17 cellular contexts compared by ENCODE assay signal in the genomic region with DNA sequence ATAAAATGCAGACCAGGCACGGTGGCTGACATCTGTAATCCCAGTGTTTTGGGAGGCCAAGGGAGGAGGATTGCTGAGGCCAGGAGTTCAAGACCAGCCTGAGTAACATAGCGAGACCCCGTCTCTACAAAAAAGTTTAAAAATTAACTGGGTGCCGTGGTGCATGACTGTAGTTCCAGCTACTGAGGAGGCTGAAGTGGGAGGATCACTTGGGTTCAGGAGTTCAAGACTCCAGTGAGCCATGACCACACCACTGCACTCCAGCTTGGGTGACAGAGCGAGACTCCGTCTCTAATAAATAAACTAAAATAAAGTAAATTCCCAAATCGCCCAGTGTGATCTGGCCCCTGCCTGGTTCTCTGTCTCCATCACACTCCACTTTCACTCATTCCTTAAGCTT. TPM values are rescaled to one million over a fixed set of nuclear protein-coding genes. Genes with fewer than 3 reads are reported as not detected.
DNase-seq lines count a peak whose midpoint lies in the region; ATAC-seq, FAIRE-seq and TF ChIP-seq lines count a peak whose summit lies in the region.
"Had no signal": no experiment of that assay in that cellular context is flagged by ENCODE, and none has a peak within 500 bp of the region (broad histone marks: within the 10 kb centered on the region; RNA-seq: fewer than 3 reads in every experiment).

No MANE protein-coding gene starts in this region.

- no peak overlapping the region for H3K9ac ChIP-seq in mesenchymal stem cell (ENCODE audit: low read length)
- H3K9ac ChIP-seq: KMS-11 had no signal

- H2BK15ac ChIP-seq in mesenchymal stem cell (ENCODE audit: low read depth, poor library complexity, severe bottlenecking) = no peak overlapping the region

- H3K4me2 ChIP-seq in mesenchymal stem cell (ENCODE audit: low read length, poor library complexity, severe bottlenecking) = no peak overlapping the region
- H3K4me2 ChIP-seq: KMS-11 had no signal

- 89% methylated on average over 7 of the region's 7 CpGs for WGBS in mesenchymal stem cell

- no peaks in the 10 kb centered on the region for H3K9me3 ChIP-seq in mesenchymal stem cell (ENCODE audit: control insufficient read depth, low read length)
- H3K9me3 ChIP-seq: BE2C, HAP-1 had no signal

- no peaks in the 10 kb centered on the region for H3K27me3 ChIP-seq in mesenchymal stem cell (ENCODE audit: control insufficient read depth in 1 of 2, insufficient read depth in 1 of 2, low read length in 2 of 2)
- H3K27me3 ChIP-seq: BE2C had no signal

- TF ChIP-seq CTCF in D721Med (IDR thresholded peaks at IDR 0.05; ENCODE audit: insufficient read depth, missing control alignments) = no peak

- H3K14ac ChIP-seq in mesenchymal stem cell (ENCODE audit: low read length in 2 of 2) = no peak overlapping the region

- H4K8ac ChIP-seq in mesenchymal stem cell (ENCODE audit: low read length) = no peak overlapping the region

- H3K4me3 ChIP-seq in mesenchymal stem cell (ENCODE audit: insufficient read depth in 1 of 2, low read depth in 1 of 2, low read length in 2 of 2) = no peak overlapping the region
- H3K4me3 ChIP-seq: GM12878, HAP-1 had no signal

- no peak overlapping the region for H3K23ac ChIP-seq in mesenchymal stem cell (ENCODE audit: low read length in 2 of 2)

- no peak overlapping the region for H2BK5ac ChIP-seq in mesenchymal stem cell (ENCODE audit: low read depth, low read length, poor library complexity, severe bottlenecking)

- ATAC-seq in GM18867 (IDR thresholded peaks at IDR 0.05; ENCODE audit: unreplicated experiment) (no peak), Right ventricle myocardium inferior (no peak)
- ATAC-seq: GM12878 had no signal

- H2BK12ac ChIP-seq in mesenchymal stem cell (ENCODE audit: low read length in 2 of 2) = no peak overlapping the region

- H3K4me1 ChIP-seq in mesenchymal stem cell (ENCODE audit: control insufficient read depth, insufficient read depth, low read depth, low read length) = peaks cover 10% of the 10 kb centered on the region
- H3K4me1 ChIP-seq: HAP-1 had no signal

- DNase-seq in Caki2 (ENCODE audit: low read depth) (peak; percentile 64), glomerular visceral epithelial cell (ENCODE audit: extremely low spot score) (peak; percentile 36), mesenchymal stem cell (no peak), renal cortical epithelial cell (ENCODE audit: low read depth) (peak; percentile 25), NCI-H1417 (lab: John Stamatoyannopoulos, UW) (no peak), Right ventricle myocardium inferior (ENCODE audit: missing footprints) (no peak), D721Med (ENCODE audit: insufficient read length, low spot score) (no peak)
- DNase-seq: BE2C; C1 segment of cervical spinal cord; CD4-positive, CD25-positive, alpha-beta regulatory T cell; CD8-positive, alpha-beta memory T cell; COR-L47; DMS79 treated with DMSO at 0.1 percent for 48 hours had no signal

- peak overlapping the region; percentile 79 for H2AK5ac ChIP-seq in mesenchymal stem cell (ENCODE audit: low read length, severe bottlenecking)

- no peak overlapping the region for H3K27ac ChIP-seq in mesenchymal stem cell (ENCODE audit: low read length, poor library complexity, severe bottlenecking)
- H3K27ac ChIP-seq: KMS-11 had no signal

- no peak overlapping the region for H2BK120ac ChIP-seq in mesenchymal stem cell (ENCODE audit: low read depth, low read length)

- no peak overlapping the region for H3K18ac ChIP-seq in mesenchymal stem cell (ENCODE audit: low read depth in 1 of 2, low read length in 2 of 2)

- intact Hi-C loops in Right ventricle myocardium inferior (cut with DNase I) = no loop called here

- no peak overlapping the region for H2AFZ ChIP-seq in mesenchymal stem cell (ENCODE audit: low read depth, low read length)

- no peak overlapping the region for H3K4ac ChIP-seq in mesenchymal stem cell (ENCODE audit: low read depth in 1 of 2, low read length in 2 of 2)

- in situ Hi-C loops in Caki2 (cut with HindIII; ENCODE audit: low pct_unique_long_range_greater_than_20kb, low sequenced_read_pairs) = no loop called here

- H3K36me3 ChIP-seq in mesenchymal stem cell (ENCODE audit: control insufficient read depth in 1 of 2, insufficient read depth in 2 of 2, low read depth in 1 of 2, low read length in 2 of 2) = no peaks in the 10 kb centered on the region
- H3K36me3 ChIP-seq: HAP-1 had no signal

- no peak overlapping the region for H4K91ac ChIP-seq in mesenchymal stem cell (ENCODE audit: low read length)

- FAIRE-seq in D721Med (lab: Jason Lieb, UNC) = no peak
- FAIRE-seq: GM12878 had no signal

- peaks cover 31% of the 10 kb centered on the region for H3K79me1 ChIP-seq in mesenchymal stem cell (replicated peaks; ENCODE audit: low read length, poor library complexity, severe bottlenecking)

RNA-seq across cellular contexts. Expression of a gene that starts 43.7 kb away (rescaled TPM):
- total RNA-seq in Caki2 (2014; rRNA removed; shearing (Covaris generic); ENCODE audit: low replicate concordance) = 44.5 and 51.3 TPM in 2 replicates
- 0.22 TPM for polyA plus RNA-seq in mesenchymal stem cell (2013, experiment 1 of 2)
- polyA plus RNA-seq in mesenchymal stem cell (2013, experiment 2 of 2) = 0.30 TPM
- 1.2 and 4.5 TPM in 2 replicates for total RNA-seq in renal cortical epithelial cell
- 2.9 TPM for total RNA-seq in Right ventricle myocardium inferior
- total RNA-seq: CD4-positive, CD25-positive, alpha-beta regulatory T cell; CD8-positive, alpha-beta memory T cell had no signal
- polyA plus RNA-seq: CD4-positive, CD25-positive, alpha-beta regulatory T cell; CD8-positive, alpha-beta memory T cell had no signal

Comparison
In these comparisons a context has a peak if more than half of its experiments do, and no peak if none do; other contexts are left out.
1. DNase-seq: peak in Caki2 (single experiment), glomerular visceral epithelial cell (single experiment) and renal cortical epithelial cell (single experiment); none in mesenchymal stem cell (single experiment), NCI-H1417 (0 of 3), Right ventricle myocardium inferior (single experiment) and D721Med (single experiment).